In genomic region chr3:140629351-140630137, GRCh38 we compare ENCODE assay signal across 11 cellular contexts. TPM values are rescaled to one million over a fixed set of nuclear protein-coding genes. Genes with fewer than 3 reads are reported as not detected.
DNase-seq lines count a peak whose midpoint lies in the region; TF ChIP-seq lines count a peak whose summit lies in the region.
"Had no signal": no experiment of that assay in that cellular context is flagged by ENCODE, and none has a peak within 500 bp of the region (broad histone marks: within the 10 kb centered on the region; RNA-seq: fewer than 3 reads in every experiment).

No MANE protein-coding gene starts in this region.

- TF ChIP-seq CTCF in fibroblast of villous mesenchyme (IDR thresholded peaks at IDR 0.05; ENCODE audit: insufficient read depth, low read depth, low read length) = no peak
- no peak for TF ChIP-seq CTCF in smooth muscle cell (IDR thresholded peaks at IDR 0.05; ENCODE audit: borderline replicate concordance, insufficient read depth, poor library complexity, severe bottlenecking)
- no peak for TF ChIP-seq CTCF in GM20000 (IDR thresholded peaks at IDR 0.05; ENCODE audit: extremely low read depth, missing control alignments)
- TF ChIP-seq CTCF in Peyer's patch (IDR thresholded peaks at IDR 0.05) = no peak

- no peaks in the 10 kb centered on the region for H4K20me1 ChIP-seq in smooth muscle cell (ENCODE audit: low read depth)

- H3K9ac ChIP-seq in smooth muscle cell (ENCODE audit: low read depth) = no peak overlapping the region

- no peak for TF ChIP-seq POLR2A in Peyer's patch (IDR thresholded peaks at IDR 0.05)

- H3K36me3 ChIP-seq in smooth muscle cell (ENCODE audit: low read depth) = no peaks in the 10 kb centered on the region
- H3K36me3 ChIP-seq in Peyer's patch = no peaks in the 10 kb centered on the region
- H3K36me3 ChIP-seq: SJCRH30 had no signal

- H3K9me3 ChIP-seq in smooth muscle cell (replicated peaks; ENCODE audit: low read depth) (no peaks in the 10 kb centered on the region), Peyer's patch (no peaks in the 10 kb centered on the region)
- H3K9me3 ChIP-seq: SJCRH30 had no signal

- H2AFZ ChIP-seq in smooth muscle cell (ENCODE audit: low read depth) = no peak overlapping the region

- no peaks in the 10 kb centered on the region for H3K79me2 ChIP-seq in smooth muscle cell (ENCODE audit: low read depth)

- H3K4me2 ChIP-seq in smooth muscle cell = peak overlapping the region; percentile 22

- H3K4me1 ChIP-seq in smooth muscle cell (ENCODE audit: low read depth) = no peaks in the 10 kb centered on the region
- no peaks in the 10 kb centered on the region for H3K4me1 ChIP-seq in Peyer's patch

- peak; percentile 70 for DNase-seq in H4 (ENCODE audit: low spot score)
- DNase-seq in SW480 (ENCODE audit: low spot score) = peak; percentile 40
- DNase-seq in fibroblast of villous mesenchyme (ENCODE audit: low read depth) = peak; percentile 92
- DNase-seq in smooth muscle cell (lab: John Stamatoyannopoulos, UW; ENCODE audit: unreplicated experiment) = no peak
- DNase-seq in activated naive CD4-positive, alpha-beta T cell (lab: John Stamatoyannopoulos, UW) = no peak
- no peak for DNase-seq in GM20000 (ENCODE audit: low spot score)
- DNase-seq in Peyer's patch = no peak
- DNase-seq: activated CD4-positive, alpha-beta memory T cell treated with anti-CD3 and anti-CD28 coated beads, Interleukin-2, amount 10 ng/mL, durations not matched to agents 7 days and 5 days; erythroblast had no signal

- no peaks in the 10 kb centered on the region for H3F3A ChIP-seq in smooth muscle cell (ENCODE audit: low read depth)

- H3K27me3 ChIP-seq in smooth muscle cell (ENCODE audit: low read depth) (no peaks in the 10 kb centered on the region), Peyer's patch (no peaks in the 10 kb centered on the region)
- H3K27me3 ChIP-seq: SJCRH30 had no signal

- peak overlapping the region; percentile 53 for H3K27ac ChIP-seq in smooth muscle cell (ENCODE audit: low read depth)
- no peak overlapping the region for H3K27ac ChIP-seq in Peyer's patch
- H3K27ac ChIP-seq: SJCRH30 had no signal

- 21% methylated on average over 3 of the region's 3 CpGs for WGBS in smooth muscle cell (ENCODE audit: low lambda C conversion rate)

- H3K4me3 ChIP-seq in fibroblast of villous mesenchyme (ENCODE audit: low read depth, low read length) = no peak overlapping the region
- H3K4me3 ChIP-seq in smooth muscle cell = no peak overlapping the region
- no peak overlapping the region for H3K4me3 ChIP-seq in Peyer's patch
- H3K4me3 ChIP-seq: SJCRH30 had no signal

RNA-seq across cellular contexts. Expression of gene TRIM42, which starts 48.3 kb away (rescaled TPM):
- not detected in 2 replicates for total RNA-seq in H4 (2014; rRNA removed; shearing (Covaris generic))
- not detected in 2 replicates for total RNA-seq in fibroblast of villous mesenchyme
- total RNA-seq in smooth muscle cell = not detected in 2 replicates
- polyA plus RNA-seq in smooth muscle cell = not detected in 2 replicates
- total RNA-seq in Peyer's patch = not detected
- total RNA-seq: activated CD4-positive, alpha-beta memory T cell treated with anti-CD3 and anti-CD28 coated beads, Interleukin-2, amount 10 ng/mL, durations not matched to agents 7 days and 5 days; lower leg skin; SJCRH30 had no signal

Comparison
In these comparisons a context has a peak if more than half of its experiments do, and no peak if none do; other contexts are left out.
1. DNase-seq: peak in H4 (single experiment), SW480 (single experiment) and fibroblast of villous mesenchyme (single experiment); none in smooth muscle cell (single experiment), activated naive CD4-positive, alpha-beta T cell (0 of 4), GM20000 (single experiment) and Peyer's patch (0 of 3).